ENCODE assay signal across 20 cellular contexts in the genomic region with DNA sequence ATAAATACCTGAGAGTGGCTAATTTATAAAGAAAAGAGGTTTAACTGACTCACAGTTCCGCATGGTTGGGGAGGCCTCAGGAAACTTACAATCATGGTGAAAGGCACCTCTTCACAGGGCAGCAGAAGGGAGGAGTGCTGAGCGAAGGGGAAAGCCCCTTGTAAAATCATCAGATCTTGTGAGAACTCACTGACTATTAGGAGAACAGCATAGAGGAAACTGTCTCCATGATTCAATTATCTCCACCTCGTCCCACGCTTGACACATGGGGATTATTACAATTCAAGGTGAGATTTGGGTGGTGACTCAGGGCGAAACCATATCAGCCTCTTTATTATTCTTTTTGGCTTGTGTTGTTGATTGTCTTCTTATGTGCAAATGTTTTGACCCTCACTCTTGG.
DNase-seq lines count a peak whose midpoint lies in the region; ATAC-seq lines count a peak whose summit lies in the region.
"Had no signal": no experiment of that assay in that cellular context is flagged by ENCODE, and none has a peak within 500 bp of the region (broad histone marks: within the 10 kb centered on the region; RNA-seq: fewer than 3 reads in every experiment).

No MANE protein-coding gene starts in this region.

- H3K27ac Mint-ChIP-seq in T-helper 2 cell treated with Interferon-gamma antibody and Interleukin-4, amounts not matched to agents 5 μg/mL and 100 μg/mL, for 36 hours: no peak overlapping the region
- peak overlapping the region in 1 of 2 donors; percentile 15 for H3K27ac Mint-ChIP-seq in stimulated activated naive CD8-positive, alpha-beta T cell treated with anti-CD3 and anti-CD28 coated beads, Interleukin-15, amount 100 ng/mL, for 72 hours
- H3K27ac Mint-ChIP-seq: memory B cell had no signal

- H3K9me3 Mint-ChIP-seq in T-helper 2 cell treated with Interferon-gamma antibody and Interleukin-4, amounts not matched to agents 5 μg/mL and 100 μg/mL, for 36 hours: no peaks in the 10 kb centered on the region
- peaks cover 0 to 7% of the 10 kb centered on the region in 2 donors for H3K9me3 Mint-ChIP-seq in stimulated activated naive CD8-positive, alpha-beta T cell treated with anti-CD3 and anti-CD28 coated beads, Interleukin-15, amount 100 ng/mL, for 72 hours
- H3K9me3 Mint-ChIP-seq: central memory CD8-positive, alpha-beta T cell; memory B cell had no signal

- DNase-seq in T-helper 2 cell treated with Interferon-gamma antibody and Interleukin-4, amounts not matched to agents 5 μg/mL and 100 μg/mL, for 36 hours (ENCODE audit: low spot score): peak; percentile 42
- DNase-seq in T-helper 2 cell (no peak), DMS 273 treated with DMSO at 0.1 percent for 48 hours (lab: John Stamatoyannopoulos, UW) (no peak)
- peak; percentile 18 for DNase-seq in stimulated activated naive CD4-positive, alpha-beta T cell treated with Interleukin-2 at 50 U/mL for 16 hours (lab: John Stamatoyannopoulos, UW)
- DNase-seq in stimulated activated naive CD4-positive, alpha-beta T cell (lab: John Stamatoyannopoulos, UW): no peak
- DNase-seq in stimulated activated CD4-positive, alpha-beta T cell treated with anti-CD3 and anti-CD28 coated beads, Interleukin-1b, Interleukin-23, amount 100 ng/mL, for 48 hours: peak; percentile 70
- DNase-seq in stimulated activated naive CD8-positive, alpha-beta T cell treated with anti-CD3 and anti-CD28 coated beads, Interleukin-15, amount 100 ng/mL, for 72 hours: peak in 1 of 2 donors; percentile 25
- DNase-seq: activated effector memory CD4-positive, alpha-beta T cell treated with Interleukin-2 at 50 U/mL for 16 hours; aorta; H7; kidney; MM.1S; NCI-H146; NCI-H524; nucleus accumbens; retina; uterus had no signal

- H3K36me3 Mint-ChIP-seq in T-helper 2 cell treated with Interferon-gamma antibody and Interleukin-4, amounts not matched to agents 5 μg/mL and 100 μg/mL, for 36 hours (ENCODE audit: low read depth): peaks cover 52% of the 10 kb centered on the region

- ATAC-seq in stimulated activated naive CD8-positive, alpha-beta T cell treated with anti-CD3 and anti-CD28 coated beads, Interleukin-15, amount 100 ng/mL, for 72 hours: peak; percentile 91
- no peak for ATAC-seq in GM19328 (IDR thresholded peaks at IDR 0.05; ENCODE audit: unreplicated experiment)

- H3K4me3 Mint-ChIP-seq in T-helper 2 cell treated with Interferon-gamma antibody and Interleukin-4, amounts not matched to agents 5 μg/mL and 100 μg/mL, for 36 hours: no peak overlapping the region
- no peak overlapping the region for H3K4me3 Mint-ChIP-seq in stimulated activated naive CD8-positive, alpha-beta T cell treated with anti-CD3 and anti-CD28 coated beads, Interleukin-15, amount 100 ng/mL, for 72 hours
- H3K4me3 Mint-ChIP-seq: central memory CD8-positive, alpha-beta T cell; memory B cell had no signal

- no peaks in the 10 kb centered on the region for H3K27me3 Mint-ChIP-seq in T-helper 2 cell treated with Interferon-gamma antibody and Interleukin-4, amounts not matched to agents 5 μg/mL and 100 μg/mL, for 36 hours (ENCODE audit: low read depth)
- H3K27me3 Mint-ChIP-seq in stimulated activated naive CD8-positive, alpha-beta T cell treated with anti-CD3 and anti-CD28 coated beads, Interleukin-15, amount 100 ng/mL, for 72 hours: no peaks in the 10 kb centered on the region
- H3K27me3 Mint-ChIP-seq: central memory CD8-positive, alpha-beta T cell; memory B cell had no signal

- no peaks in the 10 kb centered on the region for H3K4me1 Mint-ChIP-seq in T-helper 2 cell treated with Interferon-gamma antibody and Interleukin-4, amounts not matched to agents 5 μg/mL and 100 μg/mL, for 36 hours (ENCODE audit: low read depth)
- H3K4me1 Mint-ChIP-seq in stimulated activated naive CD8-positive, alpha-beta T cell treated with anti-CD3 and anti-CD28 coated beads, Interleukin-15, amount 100 ng/mL, for 72 hours: peaks cover 15% of the 10 kb centered on the region
- H3K4me1 Mint-ChIP-seq: central memory CD8-positive, alpha-beta T cell; memory B cell had no signal

Comparison
In these comparisons a context has a peak if more than half of its experiments do, and no peak if none do; other contexts are left out.
1. DNase-seq: peak in T-helper 2 cell treated with Interferon-gamma antibody and Interleukin-4, amounts not matched to agents 5 μg/mL and 100 μg/mL, for 36 hours (single experiment), stimulated activated naive CD4-positive, alpha-beta T cell treated with Interleukin-2 at 50 U/mL for 16 hours (single experiment) and stimulated activated CD4-positive, alpha-beta T cell treated with anti-CD3 and anti-CD28 coated beads, Interleukin-1b, Interleukin-23, amount 100 ng/mL, for 48 hours (single experiment); none in T-helper 2 cell (0 of 5), stimulated activated naive CD4-positive, alpha-beta T cell (0 of 6) and DMS 273 treated with DMSO at 0.1 percent for 48 hours (single experiment).